ENCODE assay signal across 2 cellular contexts in the genomic region with DNA sequence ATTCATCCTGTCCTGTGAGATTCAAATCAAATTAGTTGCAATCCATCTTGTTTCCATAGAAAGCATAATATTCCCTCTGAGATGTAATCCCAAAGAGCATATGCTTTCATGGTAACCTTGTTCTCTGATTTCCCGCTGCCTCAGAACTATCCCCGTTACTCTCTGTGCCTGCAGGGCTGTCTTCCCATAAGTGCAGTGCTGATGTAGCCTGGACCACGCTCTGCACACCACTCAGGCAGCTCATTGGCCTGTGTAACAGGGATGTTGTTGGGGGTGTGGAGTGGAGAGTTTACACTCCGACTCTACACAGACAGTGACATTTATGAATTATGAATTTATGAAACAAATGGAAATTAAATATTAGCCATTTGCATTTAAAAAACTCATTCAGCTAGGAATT.
TF ChIP-seq lines count a peak whose summit lies in the region.

No MANE protein-coding gene starts in this region.

TF ChIP-seq in IMR-90, 13 proteins besides CTCF, POLR2A, EP300 and RAD21:
- no peak for TF ChIP-seq CEBPB (IDR thresholded peaks at IDR 0.05; ENCODE audit: low read depth, low read length)
- no peak for TF ChIP-seq MAFK (IDR thresholded peaks at IDR 0.05; ENCODE audit: low read depth, low read length)
- no peak for TF ChIP-seq NFE2L2 (IDR thresholded peaks at IDR 0.05; ENCODE audit: low read depth, low read length)
- TF ChIP-seq CHD1 (IDR thresholded peaks at IDR 0.05; ENCODE audit: low read depth, low read length): no peak
- TF ChIP-seq MAZ (IDR thresholded peaks at IDR 0.05; ENCODE audit: borderline replicate concordance, low read depth, low read length): no peak
- TF ChIP-seq, protein P1, sequence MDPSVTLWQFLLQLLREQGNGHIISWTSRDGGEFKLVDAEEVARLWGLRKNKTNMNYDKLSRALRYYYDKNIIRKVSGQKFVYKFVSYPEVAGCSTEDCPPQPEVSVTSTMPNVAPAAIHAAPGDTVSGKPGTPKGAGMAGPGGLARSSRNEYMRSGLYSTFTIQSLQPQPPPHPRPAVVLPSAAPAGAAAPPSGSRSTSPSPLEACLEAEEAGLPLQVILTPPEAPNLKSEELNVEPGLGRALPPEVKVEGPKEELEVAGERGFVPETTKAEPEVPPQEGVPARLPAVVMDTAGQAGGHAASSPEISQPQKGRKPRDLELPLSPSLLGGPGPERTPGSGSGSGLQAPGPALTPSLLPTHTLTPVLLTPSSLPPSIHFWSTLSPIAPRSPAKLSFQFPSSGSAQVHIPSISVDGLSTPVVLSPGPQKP (IDR thresholded peaks at IDR 0.05; ENCODE audit: borderline replicate concordance, low read depth, low read length): no peak
- no peak for TF ChIP-seq RFX5 (IDR thresholded peaks at IDR 0.05; ENCODE audit: low read depth, low read length)
- TF ChIP-seq, protein P2, sequence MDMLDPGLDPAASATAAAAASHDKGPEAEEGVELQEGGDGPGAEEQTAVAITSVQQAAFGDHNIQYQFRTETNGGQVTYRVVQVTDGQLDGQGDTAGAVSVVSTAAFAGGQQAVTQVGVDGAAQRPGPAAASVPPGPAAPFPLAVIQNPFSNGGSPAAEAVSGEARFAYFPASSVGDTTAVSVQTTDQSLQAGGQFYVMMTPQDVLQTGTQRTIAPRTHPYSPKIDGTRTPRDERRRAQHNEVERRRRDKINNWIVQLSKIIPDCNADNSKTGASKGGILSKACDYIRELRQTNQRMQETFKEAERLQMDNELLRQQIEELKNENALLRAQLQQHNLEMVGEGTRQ (IDR thresholded peaks at IDR 0.05; ENCODE audit: low read depth, low read length): no peak
- no peak for TF ChIP-seq BHLHE40 (IDR thresholded peaks at IDR 0.05; ENCODE audit: low read depth, low read length)
- no peak for TF ChIP-seq RCOR1 (IDR thresholded peaks at IDR 0.05; ENCODE audit: insufficient replicate concordance, low read length)
- TF ChIP-seq FOS (IDR thresholded peaks at IDR 0.05; ENCODE audit: low read depth, low read length): no peak
- TF ChIP-seq SMC3 (IDR thresholded peaks at IDR 0.05; ENCODE audit: low read depth, low read length): no peak
- TF ChIP-seq MXI1 (IDR thresholded peaks at IDR 0.05; ENCODE audit: borderline replicate concordance, low read depth, low read length): no peak

TF ChIP-seq in SK-N-SH, 30 proteins besides CTCF, POLR2A, EP300 and RAD21:
- no peak for TF ChIP-seq YY1 (IDR thresholded peaks at IDR 0.05; ENCODE audit: low read depth)
TF ChIP-seq in SK-N-SH: peak in this region for 0.
